Comparison of ENCODE assay signal across 25 cellular contexts in genomic region chr15:88740356-88740755, GRCh38.
"Had no signal": no experiment of that assay in that cellular context is flagged by ENCODE, and none has a peak within 500 bp of the region (broad histone marks: within the 10 kb centered on the region; RNA-seq: fewer than 3 reads in every experiment).

No MANE protein-coding gene starts in this region.

- H3K27me3 ChIP-seq: right atrium auricular region, right lobe of liver, thyroid gland, tibial nerve, uterus had no signal

- H3K4me3 ChIP-seq: pancreas, prostate gland, right atrium auricular region, right lobe of liver, sigmoid colon, stomach, thoracic aorta, thyroid gland, tibial nerve, upper lobe of left lung, uterus had no signal

- FAIRE-seq: pancreas, small intestine had no signal

- H3K36me3 ChIP-seq: neutrophil, pancreas, prostate gland, right atrium auricular region, right lobe of liver, sigmoid colon, stomach, thoracic aorta, thyroid gland, tibial nerve, upper lobe of left lung, uterus had no signal

- H3K9me3 ChIP-seq: neutrophil, pancreas, prostate gland, right atrium auricular region, right lobe of liver, sigmoid colon, thoracic aorta, thyroid gland, tibial nerve, upper lobe of left lung, uterus had no signal

- H3K4me1 ChIP-seq: pancreas, prostate gland, right atrium auricular region, right lobe of liver, sigmoid colon, stomach, thyroid gland, upper lobe of left lung, uterus had no signal

- DNase-seq: naive thymus-derived CD4-positive, alpha-beta T cell; natural killer cell; nucleus accumbens; pancreas; retina; right lobe of liver; sigmoid colon; small intestine; stimulated activated CD4-positive, alpha-beta T cell treated with anti-CD3 and anti-CD28 coated beads, Interleukin-15, amount 100 ng/mL, for 24 hours; stimulated activated CD4-positive, alpha-beta T cell treated with anti-CD3 and anti-CD28 coated beads, Interleukin-2, amount 100 ng/mL, for 24 hours; stimulated activated CD4-positive, alpha-beta T cell treated with anti-CD3 and anti-CD28 coated beads, Interleukin-2, amount 100 ng/mL, for 48 hours; stimulated activated CD4-positive, alpha-beta T cell treated with anti-CD3 and anti-CD28 coated beads, Interleukin-4, amount 100 ng/mL, for 24 hours; stimulated activated naive B cell treated with anti-CD40 and anti-IgM and Interleukin-4, amounts not matched to agents 10 μg/mL and 1 μg/mL and 100 μg/mL, for 72 hours; stimulated activated naive CD4-positive, alpha-beta T cell treated with Interleukin-2 at 50 U/mL for 16 hours; stomach; thyroid gland; trophoblast cell; upper lobe of left lung; uterus had no signal

- ATAC-seq: naive thymus-derived CD4-positive, alpha-beta T cell; natural killer cell; pancreas; stimulated activated effector memory CD8-positive, alpha-beta T cell treated with anti-CD3 and anti-CD28 coated beads, Interleukin-12 subunit alpha, Interleukin-12 subunit beta, amount 100 ng/mL, for 72 hours; stimulated activated naive B cell treated with anti-CD40 and anti-IgM and Interleukin-4, amounts not matched to agents 10 μg/mL and 1 μg/mL and 100 μg/mL, for 72 hours had no signal

- H3K27ac ChIP-seq: neutrophil, pancreas, prostate gland, right atrium auricular region, right lobe of liver, sigmoid colon, stomach, thoracic aorta, thyroid gland, tibial nerve, upper lobe of left lung, uterus had no signal
